In the genomic region with DNA sequence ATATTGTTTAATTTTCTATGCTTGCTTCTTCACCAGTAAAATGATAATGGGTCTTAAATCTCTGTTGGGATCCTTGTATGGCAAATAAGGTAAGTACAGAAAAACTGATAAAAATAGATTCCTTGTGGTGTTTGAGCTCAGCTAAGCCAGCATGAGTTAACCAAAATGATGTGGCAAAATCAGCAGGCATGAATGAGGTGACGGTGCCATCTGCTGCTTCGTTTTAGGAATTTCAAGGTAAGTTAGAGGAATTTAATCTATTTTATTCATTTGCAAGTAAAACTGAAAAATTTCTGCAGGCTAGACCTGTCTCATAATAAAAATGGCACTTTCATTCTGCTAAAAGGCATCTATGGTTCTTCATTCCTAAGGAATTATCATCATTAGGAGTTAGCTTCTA, we compare ENCODE assay signal across 8 cellular contexts. TPM values are rescaled to one million over a fixed set of nuclear protein-coding genes. Genes with fewer than 3 reads are reported as not detected.
DNase-seq lines count a peak whose midpoint lies in the region; ATAC-seq and TF ChIP-seq lines count a peak whose summit lies in the region.

No MANE protein-coding gene starts in this region.

- no peak overlapping the region for H3K27ac Mint-ChIP-seq in CD8-positive, alpha-beta T cell

- 5 to 9% (median 6%) methylated on average over 2 of the region's 2 CpGs for WGBS in spleen, 5 donors

- CTCF ChIA-PET in CD8-positive, alpha-beta T cell (lab: Charles Lee) = interaction anchor here (1.0 to 3.6 kb wide), 14 partner anchors 9 to 1614 kb away, joined by 3 to 26 read pairs (median 5); partner anchors contain the start of gene CLEC7A
- CTCF ChIA-PET in HEK293T (lab: Yijun Ruan, JAX) = interaction anchor here (1.2 to 2.2 kb wide), 5 partner anchors 106 to 397 kb away, joined by 3 to 13 read pairs (median 7); partner anchors contain the start of gene CLEC12B

- no peaks in the 10 kb centered on the region for H3K36me3 Mint-ChIP-seq in CD8-positive, alpha-beta T cell

- H3K27me3 Mint-ChIP-seq in CD8-positive, alpha-beta T cell (ENCODE audit: low read depth) = peaks cover 6% of the 10 kb centered on the region

- ATAC-seq in CD8-positive, alpha-beta T cell = peak; percentile 51
- ATAC-seq in GM21576 (IDR thresholded peaks at IDR 0.05; ENCODE audit: unreplicated experiment) = no peak

- TF ChIP-seq CTCF in CD8-positive, alpha-beta T cell (IDR thresholded peaks at IDR 0.05) = peak; percentile 68
- peak; percentile 25 to 77 (median 56) for TF ChIP-seq CTCF in spleen (IDR thresholded peaks at IDR 0.05 in 8 of 11, conservative IDR thresholded peaks at IDR 0.05 in 3 of 11)

- H3K4me1 ChIP-seq in CD8-positive, alpha-beta T cell (ENCODE audit: insufficient read depth, low read length) = no peaks in the 10 kb centered on the region
- H3K4me1 ChIP-seq in adipocyte (ENCODE audit: control insufficient read depth, insufficient read depth, low read length) (peaks cover 3% of the 10 kb centered on the region), spleen (peaks cover 0 to 9% (median 2%) of the 10 kb centered on the region in 6 donors)

- DNase-seq in CD8-positive, alpha-beta T cell = peak in 4 of 7 experiments; percentile 9 to 48 (median 39)
- DNase-seq in HEK293T (ENCODE audit: extremely low spot score) (peak; percentile 32), RPMI7951 (ENCODE audit: low read depth) (peak; percentile 46), adipocyte (ENCODE audit: low read depth) (peak; percentile 54), hepatic stellate cell (ENCODE audit: low spot score) (peak; percentile 19), spleen (no peak), NCI-H2227 (lab: John Stamatoyannopoulos, UW; ENCODE audit: unreplicated experiment) (no peak)

- H3K36me3 ChIP-seq in CD8-positive, alpha-beta T cell (ENCODE audit: insufficient read depth, low read length) = no peaks in the 10 kb centered on the region
- H3K36me3 ChIP-seq in adipocyte (ENCODE audit: control insufficient read depth, insufficient read depth, low read length, severe bottlenecking) (no peaks in the 10 kb centered on the region), spleen (no peaks in the 10 kb centered on the region)

- peaks cover 2% of the 10 kb centered on the region for H3K4me1 Mint-ChIP-seq in CD8-positive, alpha-beta T cell (ENCODE audit: low read depth)

- H3K4me3 ChIP-seq in CD8-positive, alpha-beta T cell (ENCODE audit: low read depth, low read length) = no peak overlapping the region
- H3K4me3 ChIP-seq in adipocyte (ENCODE audit: low read length) (no peak overlapping the region), spleen (no peak overlapping the region)

- no peak overlapping the region for H3K9ac ChIP-seq in adipocyte (ENCODE audit: low read length)

- no peak overlapping the region for H3K27ac ChIP-seq in CD8-positive, alpha-beta T cell (ENCODE audit: low read depth, low read length)
- H3K27ac ChIP-seq in spleen = no peak overlapping the region

- no peaks in the 10 kb centered on the region for H3K9me3 Mint-ChIP-seq in CD8-positive, alpha-beta T cell

- H3K4me3 Mint-ChIP-seq in CD8-positive, alpha-beta T cell = no peak overlapping the region

- no peak for TF ChIP-seq POLR2A in spleen (IDR thresholded peaks at IDR 0.05)

- POLR2A ChIA-PET in CD8-positive, alpha-beta T cell (lab: Charles Lee) = no interaction called here
- POLR2A ChIA-PET in HEK293T (lab: Yijun Ruan, JAX) = no interaction called here

- no peaks in the 10 kb centered on the region for H3K9me3 ChIP-seq in CD8-positive, alpha-beta T cell (ENCODE audit: low read length)
- no peaks in the 10 kb centered on the region for H3K9me3 ChIP-seq in adipocyte (ENCODE audit: control insufficient read depth, low read length)
- no peaks in the 10 kb centered on the region for H3K9me3 ChIP-seq in spleen

- H3K27me3 ChIP-seq in CD8-positive, alpha-beta T cell (ENCODE audit: insufficient read depth, low read length) = no peaks in the 10 kb centered on the region
- H3K27me3 ChIP-seq in adipocyte (replicated peaks; ENCODE audit: control insufficient read depth, insufficient read depth, low read length) = no peaks in the 10 kb centered on the region
- peaks cover 0 to 24% (median 0%) of the 10 kb centered on the region in 7 donors for H3K27me3 ChIP-seq in spleen (replicated peaks in 1 of 7)

- intact Hi-C loops in CD8-positive, alpha-beta T cell (cut with DNase I, micrococcal nuclease) = loop anchor here (1.0 to 5.0 kb wide), 7 partner anchors 199 to 808 kb away; no protein-coding TSS in a partner anchor
- intact Hi-C loops in spleen (cut with DNase I; ENCODE audit: low total_unique reads) = no loop called here

TF ChIP-seq in HEK293T, 16 proteins besides CTCF, POLR2A, EP300 and RAD21:
- no peak for TF ChIP-seq NFRKB (IDR thresholded peaks at IDR 0.05)

RNA-seq across cellular contexts. Expression of gene CLEC7A, which starts 10.0 kb away (rescaled TPM):
- total RNA-seq in CD8-positive, alpha-beta T cell = under 1 TPM in 1 of 2 experiments, not detected in 1; 0.92 TPM
- not detected in 2 replicates for total RNA-seq in RPMI7951 (2014; rRNA removed; shearing (Covaris generic))
- 100 to 1,000 TPM in 1 of 7 donors, 10 to 100 TPM in 6; 37.4 to 111 (median 51.8) TPM for total RNA-seq in spleen
- 10 to 100 TPM in 2 of 3 donors, 1 to 10 TPM in 1; 7.7 to 20.4 (median 11.7) TPM for polyA plus RNA-seq in spleen

RNA-seq across cellular contexts. Expression of gene OLR1, which starts 31.9 kb away (rescaled TPM):
- total RNA-seq in CD8-positive, alpha-beta T cell = not detected
- not detected in 2 replicates for total RNA-seq in RPMI7951 (2014; rRNA removed; shearing (Covaris generic))
- 10 to 100 TPM in 1 of 7 donors, 1 to 10 TPM in 3, not detected in 3; 1.2 to 10.5 (median 1.3) TPM for total RNA-seq in spleen
- under 1 TPM; 0.09 to 0.22 (median 0.13) TPM for polyA plus RNA-seq in spleen

RNA-seq across cellular contexts. Expression of gene TMEM52B, which starts 38.8 kb away (rescaled TPM):
- not detected for total RNA-seq in CD8-positive, alpha-beta T cell
- not detected in 2 replicates for total RNA-seq in RPMI7951 (2014; rRNA removed; shearing (Covaris generic))
- total RNA-seq in spleen = under 1 TPM in 2 of 7 donors, not detected in 5; 0.19 to 0.40 TPM
- under 1 TPM in 1 of 3 donors, not detected in 2; 0.06 TPM for polyA plus RNA-seq in spleen

RNA-seq across cellular contexts. Expression of gene CLEC1A, which starts 41.2 kb away (rescaled TPM):
- not detected for total RNA-seq in CD8-positive, alpha-beta T cell
- 0.12 TPM in 1 of 2 replicates, not detected in the other for total RNA-seq in RPMI7951 (2014; rRNA removed; shearing (Covaris generic))
- 10 to 100 TPM in 1 of 7 donors, 1 to 10 TPM in 6; 6.0 to 12.4 (median 7.7) TPM for total RNA-seq in spleen
- 1 to 10 TPM; 1.5 to 4.2 (median 2.4) TPM for polyA plus RNA-seq in spleen

Comparison
In these comparisons a context has a peak if more than half of its experiments do, and no peak if none do; other contexts are left out.
1. DNase-seq: peak in CD8-positive, alpha-beta T cell (4 of 7), HEK293T (single experiment), RPMI7951 (single experiment), adipocyte (single experiment) and hepatic stellate cell (single experiment); none in spleen (single experiment) and NCI-H2227 (single experiment).
2. RNA of gene CLEC7A, which starts 10.0 kb away (total RNA-seq): 37.4 to 111 TPM in spleen; 0.92 TPM in CD8-positive, alpha-beta T cell and not detected in RPMI7951; every median in the first group is over 10 times any median in the second.